In genomic region chr1:197776348-197777082, GRCh38 we compare ENCODE assay signal across 8 cellular contexts. TPM values are rescaled to one million over a fixed set of nuclear protein-coding genes. Genes with fewer than 3 reads are reported as not detected.
A peak's percentile ranks its signal among the peaks of the same experiment; 100 is the strongest.
DNase-seq lines count a peak whose midpoint lies in the region; ATAC-seq and TF ChIP-seq lines count a peak whose summit lies in the region.

No MANE protein-coding gene starts in this region.

- H3K27ac Mint-ChIP-seq in natural killer cell, result peak overlapping the region; percentile 89 to 99

- intact Hi-C loops in body of pancreas (cut with DNase I), result no loop called here
- intact Hi-C loops in natural killer cell (cut with micrococcal nuclease), result loop anchor here (2.0 to 5.0 kb wide), 5 partner anchors 32 to 1396 kb away; partner anchors contain the start of genes C1orf53 and NEK7

- H3K4me2 ChIP-seq in OCI-LY3 (ENCODE audit: low read length), result peak overlapping the region; percentile 89

- no peaks in the 10 kb centered on the region; the same call in 1 of the 2 replicates for H3K9me3 ChIP-seq in OCI-LY3 (ENCODE audit: insufficient read depth, low read length)
- no peaks in the 10 kb centered on the region for H3K9me3 ChIP-seq in body of pancreas

- H2AFZ ChIP-seq in OCI-LY3 (ENCODE audit: low read depth, low read length), result peak overlapping the region; percentile 67; the same call in 1 of the 2 replicates

- DNase-seq in GM10266 (ENCODE audit: extremely low spot score), result peak; percentile 51
- no peak for DNase-seq in body of pancreas
- DNase-seq in natural killer cell, result no peak
- no peak for DNase-seq in left lobe of liver (ENCODE audit: low spot score)
- no peak for DNase-seq in NCI-H1105 (lab: John Stamatoyannopoulos, UW)

- 76 to 78% methylated on average over 3 of the region's 3 CpGs for WGBS in body of pancreas, 2 donors

- H3K36me3 ChIP-seq in OCI-LY3 (replicated peaks; ENCODE audit: low read depth, low read length) (peaks cover 25% of the 10 kb centered on the region), body of pancreas (replicated peaks in 1 of 2; ENCODE audit: insufficient read depth in 1 of 2, low read depth in 2 of 2) (no peaks in the 10 kb centered on the region)

- no peaks in the 10 kb centered on the region for H3K36me3 Mint-ChIP-seq in natural killer cell

- H3K27me3 ChIP-seq in OCI-LY3 (ENCODE audit: low read depth, low read length) (no peaks in the 10 kb centered on the region), body of pancreas (no peaks in the 10 kb centered on the region)

- H3K9me3 Mint-ChIP-seq in natural killer cell, result no peaks in the 10 kb centered on the region

- H3K4me3 ChIP-seq in OCI-LY3 (ENCODE audit: low read length) (peak overlapping the region; percentile 90), body of pancreas (no peak overlapping the region)

- TF ChIP-seq POLR2A in body of pancreas (IDR thresholded peaks at IDR 0.05), result no peak

- peak overlapping the region; percentile 91 for H3K4me3 Mint-ChIP-seq in natural killer cell

- no peak for TF ChIP-seq CTCF in GM10266 (IDR thresholded peaks at IDR 0.05; ENCODE audit: control insufficient read depth, insufficient read depth, low read depth, missing control alignments)
- TF ChIP-seq CTCF in OCI-LY3 (IDR thresholded peaks at IDR 0.05; ENCODE audit: low read depth, low read length), result no peak
- no peak for TF ChIP-seq CTCF in body of pancreas (IDR thresholded peaks at IDR 0.05)
- no peak for TF ChIP-seq CTCF in natural killer cell (IDR thresholded peaks at IDR 0.05)

- peak overlapping the region; percentile 96 for H3K9ac ChIP-seq in OCI-LY3 (ENCODE audit: low read length)

- H3K27me3 Mint-ChIP-seq in natural killer cell (ENCODE audit: low read depth in 2 of 2), result no peaks in the 10 kb centered on the region

- ATAC-seq in HG02571 (IDR thresholded peaks at IDR 0.05; ENCODE audit: unreplicated experiment), result peak; percentile 29
- no peak for ATAC-seq in body of pancreas
- ATAC-seq in natural killer cell, result peak; percentile 30 to 55 (median 52)
- ATAC-seq in left lobe of liver, result no peak
- ATAC-seq in HG03457 (IDR thresholded peaks at IDR 0.05; ENCODE audit: unreplicated experiment), result no peak

- peaks cover 56% of the 10 kb centered on the region for H3K4me1 ChIP-seq in OCI-LY3 (ENCODE audit: low read length)
- H3K4me1 ChIP-seq in body of pancreas, result peaks cover 36% of the 10 kb centered on the region

- H3K79me2 ChIP-seq in OCI-LY3 (ENCODE audit: low read length), result peaks cover 35% of the 10 kb centered on the region

- H4K20me1 ChIP-seq in OCI-LY3 (ENCODE audit: insufficient read depth, low read length), result peaks cover 21% of the 10 kb centered on the region

- H3K27ac ChIP-seq in OCI-LY3 (ENCODE audit: low read length) (peak overlapping the region; percentile 95), body of pancreas (peak overlapping the region; percentile 91 to 97 (median 95))

- peaks cover 54 to 55% of the 10 kb centered on the region in 2 donors for H3K4me1 Mint-ChIP-seq in natural killer cell

RNA-seq across cellular contexts. Expression of gene DENND1B, which starts 1.2 kb away (rescaled TPM):
- 10 to 100 TPM in 1 of 2 donors, 1 to 10 TPM in 1; 6.9 to 26.2 TPM for total RNA-seq in body of pancreas
- 10 to 100 TPM; 35.4 to 62.5 (median 37.5) TPM for total RNA-seq in natural killer cell
- 9.5 TPM for total RNA-seq in left lobe of liver

Comparison
In these comparisons a context has a peak if more than half of its experiments do, and no peak if none do; other contexts are left out.
1. ATAC-seq: peak in HG02571 (single experiment) and natural killer cell (3 of 3); none in body of pancreas (single experiment), left lobe of liver (single experiment) and HG03457 (single experiment).